In genomic region chr3:192064959-192065358, GRCh38 we compare ENCODE assay signal across 27 cellular contexts.
"Had no signal": no experiment of that assay in that cellular context is flagged by ENCODE, and none has a peak within 500 bp of the region (broad histone marks: within the 10 kb centered on the region; RNA-seq: fewer than 3 reads in every experiment).

No MANE protein-coding gene starts in this region.

- H3K27me3 ChIP-seq: colonic mucosa, foreskin keratinocyte, heart left ventricle, hepatocyte, neutrophil, pancreas, testis, tibial artery had no signal

- H3K4me1 ChIP-seq: colonic mucosa, foreskin keratinocyte, gastroesophageal sphincter, heart left ventricle, pancreas, testis, tibial artery had no signal

- ATAC-seq: esophagus mucosa; foreskin keratinocyte; gastroesophageal sphincter; heart left ventricle; left lobe of liver; natural killer cell; pancreas; sciatic nerve; stimulated activated effector memory CD8-positive, alpha-beta T cell treated with anti-CD3 and anti-CD28 coated beads, Interleukin-12 subunit alpha, Interleukin-12 subunit beta, amount 100 ng/mL, for 72 hours; stimulated activated naive CD8-positive, alpha-beta T cell treated with anti-CD3 and anti-CD28 coated beads, Interleukin-15, Interleukin-2, amounts not matched to agents 100 U/mL and 50 U/mL, for 24 hours had no signal

- H2AFZ ChIP-seq: hepatocyte had no signal

- H3K4me1 Mint-ChIP-seq: natural killer cell; stimulated activated effector memory CD8-positive, alpha-beta T cell treated with anti-CD3 and anti-CD28 coated beads, Interleukin-12 subunit alpha, Interleukin-12 subunit beta, amount 100 ng/mL, for 72 hours had no signal

- H3K27ac Mint-ChIP-seq: dendritic cell treated with granulocyte-macrophage colony-stimulating factor and Interleukin-4, amounts not matched to agents 40 ng/mL and 50 ng/mL, for 4 days; endodermal cell; natural killer cell; stimulated activated effector memory CD8-positive, alpha-beta T cell treated with anti-CD3 and anti-CD28 coated beads, Interleukin-12 subunit alpha, Interleukin-12 subunit beta, amount 100 ng/mL, for 72 hours; type B pancreatic cell had no signal

- H3K4me3 Mint-ChIP-seq: dendritic cell treated with granulocyte-macrophage colony-stimulating factor and Interleukin-4, amounts not matched to agents 40 ng/mL and 50 ng/mL, for 4 days; endodermal cell; memory B cell; natural killer cell; stimulated activated effector memory CD8-positive, alpha-beta T cell treated with anti-CD3 and anti-CD28 coated beads, Interleukin-12 subunit alpha, Interleukin-12 subunit beta, amount 100 ng/mL, for 72 hours; type B pancreatic cell had no signal

- H3K4me2 ChIP-seq: hepatocyte, smooth muscle cell had no signal

- H3K27ac ChIP-seq: colonic mucosa, foreskin keratinocyte, gastroesophageal sphincter, hepatocyte, neutrophil, pancreas, testis, tibial artery had no signal

- H3K9me3 Mint-ChIP-seq: type B pancreatic cell had no signal

- H3K79me2 ChIP-seq: hepatocyte had no signal

- H3K9me3 ChIP-seq: colonic mucosa, gastroesophageal sphincter, heart left ventricle, neutrophil, pancreas, testis, tibial artery had no signal

- H3K27me3 Mint-ChIP-seq: dendritic cell treated with granulocyte-macrophage colony-stimulating factor and Interleukin-4, amounts not matched to agents 40 ng/mL and 50 ng/mL, for 4 days; memory B cell; type B pancreatic cell had no signal

- FAIRE-seq: kidney, pancreas had no signal

- DNase-seq: colonic mucosa; effector CD8-positive, alpha-beta T cell; endodermal cell; foreskin keratinocyte; heart left ventricle; kidney; natural killer cell; pancreas; stimulated activated CD4-positive, alpha-beta T cell treated with anti-CD3 and anti-CD28 coated beads, Interleukin-12 subunit alpha, Interleukin-12 subunit beta, amount 100 ng/mL, for 4 hours; stimulated activated CD4-positive, alpha-beta T cell treated with anti-CD3 and anti-CD28 coated beads, Interleukin-2, amount 100 ng/mL, for 24 hours; stimulated activated CD4-positive, alpha-beta T cell treated with anti-CD3 and anti-CD28 coated beads, Interleukin-4, amount 100 ng/mL, for 24 hours; stimulated activated naive CD8-positive, alpha-beta T cell treated with anti-CD3 and anti-CD28 coated beads, Interleukin-15, Interleukin-2, amounts not matched to agents 100 U/mL and 50 U/mL, for 24 hours; substantia nigra; testis; tibial artery had no signal

- H3K36me3 Mint-ChIP-seq: natural killer cell; stimulated activated effector memory CD8-positive, alpha-beta T cell treated with anti-CD3 and anti-CD28 coated beads, Interleukin-12 subunit alpha, Interleukin-12 subunit beta, amount 100 ng/mL, for 72 hours; type B pancreatic cell had no signal

- H3K36me3 ChIP-seq: colonic mucosa, gastroesophageal sphincter, heart left ventricle, neutrophil, pancreas, tibial artery had no signal

- H3K4me3 ChIP-seq: colonic mucosa, gastroesophageal sphincter, heart left ventricle, hepatocyte, lung, pancreas, smooth muscle cell, testis, tibial artery had no signal
